Comparison of ENCODE assay signal across 8 cellular contexts in the genomic region with DNA sequence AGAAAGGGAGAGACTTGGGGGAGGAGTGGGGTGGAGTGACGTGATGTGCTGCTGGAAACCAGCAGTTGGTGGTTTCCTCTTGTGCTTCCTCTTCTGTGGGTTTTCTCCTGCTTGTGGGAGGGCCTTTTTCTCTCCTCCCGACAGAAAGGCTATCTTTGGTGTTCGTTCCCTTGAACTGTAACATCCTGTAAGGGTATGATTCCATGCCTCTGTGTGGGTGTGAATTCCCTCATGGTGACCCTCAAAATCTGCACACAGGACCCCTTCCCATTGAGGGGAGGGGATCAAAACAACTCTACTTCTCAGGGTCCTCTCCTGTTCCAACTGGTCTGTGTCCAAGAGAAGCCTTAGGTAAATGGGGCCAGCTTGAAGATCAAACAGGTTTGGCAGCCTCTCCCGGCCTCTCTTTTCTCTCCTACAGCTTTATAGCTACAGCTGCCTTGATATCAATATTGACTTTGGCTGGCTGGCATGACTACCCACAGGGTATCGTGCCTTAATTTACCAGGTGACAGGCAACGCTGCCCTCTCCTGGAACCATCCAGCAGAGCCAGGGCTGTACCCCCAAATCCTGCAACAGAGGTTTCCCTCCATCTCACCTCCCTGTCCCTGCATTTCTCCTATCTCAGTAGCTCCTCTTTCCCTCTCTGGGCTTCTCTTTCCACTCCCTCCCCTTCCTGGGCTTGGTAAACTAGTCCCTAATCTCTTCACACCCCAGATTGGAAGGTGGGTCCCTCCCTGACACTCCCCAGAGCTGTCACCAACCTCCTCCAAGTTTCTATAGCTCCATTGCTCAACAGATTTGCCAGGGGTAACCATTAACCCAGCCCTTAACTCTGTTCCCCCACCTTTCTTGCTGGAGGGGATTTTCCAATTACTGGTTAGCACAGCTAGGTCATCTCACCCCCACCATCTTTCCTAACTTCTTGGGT. TPM values are rescaled to one million over a fixed set of nuclear protein-coding genes. Genes with fewer than 3 reads are reported as not detected.
DNase-seq lines count a peak whose midpoint lies in the region; ATAC-seq, FAIRE-seq and TF ChIP-seq lines count a peak whose summit lies in the region.

No MANE protein-coding gene starts in this region.

- no peaks in the 10 kb centered on the region for H3K9me2 ChIP-seq in Karpas-422 (replicated peaks; ENCODE audit: insufficient read depth, low read length)

- ATAC-seq in SK-N-SH treated with all-trans-retinoic acid at 6 μM for 48 hours (peak; percentile 29), GM21576 (IDR thresholded peaks at IDR 0.05; ENCODE audit: unreplicated experiment) (no peak)

- H3K9ac ChIP-seq in Karpas-422 (ENCODE audit: low read length) (peak overlapping the region; percentile 71), astrocyte (ENCODE audit: low read length) (peak overlapping the region; percentile 50)

- H3K27ac Mint-ChIP-seq in astrocyte (ENCODE audit: unreplicated experiment) = peak overlapping the region; percentile 99

- peak overlapping the region; percentile 99 for H3K4me3 Mint-ChIP-seq in astrocyte (ENCODE audit: unreplicated experiment)

- peak overlapping the region; percentile 57 for H3K4me3 ChIP-seq in Karpas-422 (ENCODE audit: low read length)
- H3K4me3 ChIP-seq in astrocyte (ENCODE audit: insufficient read depth, low read depth, low read length) = peak overlapping the region; percentile 18

- DNase-seq in GM04504 (ENCODE audit: low read depth) (peak; percentile 62), Karpas-422 (peak; percentile 86), astrocyte (ENCODE audit: low read depth) (peak; percentile 78), inferior parietal cortex (ENCODE audit: extremely low spot score) (peak; percentile 45), occipital lobe (lab: John Stamatoyannopoulos, UW) (no peak)
- peak; percentile 30 to 47 for DNase-seq in stimulated activated CD4-positive, alpha-beta T cell treated with anti-CD3 and anti-CD28 coated beads, Interleukin-1b, Interleukin-23, amount 100 ng/mL, for 4 hours (ENCODE audit: low read depth in 2 of 2)

- peaks cover 17% of the 10 kb centered on the region for H3K36me3 Mint-ChIP-seq in astrocyte (ENCODE audit: low read depth, unreplicated experiment)

- H3K9me3 ChIP-seq in Karpas-422 (ENCODE audit: low read length) (no peaks in the 10 kb centered on the region), astrocyte (ENCODE audit: insufficient read depth, low read depth, low read length) (no peaks in the 10 kb centered on the region)

- no peaks in the 10 kb centered on the region for H3K9me3 Mint-ChIP-seq in astrocyte (ENCODE audit: unreplicated experiment)

- H3K27me3 Mint-ChIP-seq in astrocyte (ENCODE audit: low read depth, unreplicated experiment) = no peaks in the 10 kb centered on the region

- H3K36me3 ChIP-seq in Karpas-422 (ENCODE audit: insufficient read depth, low read length) (peaks cover 12% of the 10 kb centered on the region), astrocyte (ENCODE audit: insufficient read depth, low read length) (peaks cover 10% of the 10 kb centered on the region)

- TF ChIP-seq CTCF in astrocyte (IDR thresholded peaks at IDR 0.05; ENCODE audit: insufficient read depth, low read depth, low read length) = no peak

- H3K4me2 ChIP-seq in Karpas-422 (ENCODE audit: low read depth, low read length, poor library complexity, severe bottlenecking) (peak overlapping the region; percentile 75), astrocyte (ENCODE audit: low read length) (peak overlapping the region; percentile 93)

- H3K4me1 ChIP-seq in Karpas-422 (ENCODE audit: low read length) = peaks cover 67% of the 10 kb centered on the region
- peaks cover 38% of the 10 kb centered on the region for H3K4me1 ChIP-seq in astrocyte (ENCODE audit: insufficient read depth, low read length)

- FAIRE-seq in astrocyte (lab: Jason Lieb, UNC) = peak; percentile 9

- peaks cover 34% of the 10 kb centered on the region for H3K4me1 Mint-ChIP-seq in astrocyte (ENCODE audit: low read depth, unreplicated experiment)

- H4K20me1 ChIP-seq in Karpas-422 (ENCODE audit: insufficient read depth, low read depth, low read length) (no peaks in the 10 kb centered on the region), astrocyte (ENCODE audit: insufficient read depth, low read length) (peaks cover 22% of the 10 kb centered on the region)

- H3K27ac ChIP-seq in Karpas-422 (ENCODE audit: low read length) = peak overlapping the region; percentile 90
- peak overlapping the region; percentile 54 for H3K27ac ChIP-seq in astrocyte (ENCODE audit: low read depth, low read length)

- peaks cover 47% of the 10 kb centered on the region for H3K79me2 ChIP-seq in Karpas-422 (ENCODE audit: low read length)
- H3K79me2 ChIP-seq in astrocyte (ENCODE audit: insufficient read depth, low read length) = peaks cover 42% of the 10 kb centered on the region

- H3K27me3 ChIP-seq in Karpas-422 (ENCODE audit: low read length) (no peaks in the 10 kb centered on the region), astrocyte (ENCODE audit: insufficient read depth, low read length) (no peaks in the 10 kb centered on the region)

- H2AFZ ChIP-seq in Karpas-422 (ENCODE audit: low read length) (peak overlapping the region; percentile 19; the same call in 1 of the 2 replicates), astrocyte (ENCODE audit: low read depth, low read length) (peak overlapping the region; percentile 57)

TF ChIP-seq in SK-N-SH treated with all-trans-retinoic acid at 6 μM for 48 hours, 23 proteins besides CTCF, POLR2A, EP300 and RAD21 (continues in another document):
- TF ChIP-seq PATZ1 (CRISPR knock-in tag; IDR thresholded peaks at IDR 0.05; ENCODE audit: borderline replicate concordance) (no peak), ZFP30 (CRISPR knock-in tag; IDR thresholded peaks at IDR 0.05) (no peak), ZNF8 (CRISPR knock-in tag; IDR thresholded peaks at IDR 0.05) (no peak), TOX (CRISPR knock-in tag; IDR thresholded peaks at IDR 0.05; ENCODE audit: borderline replicate concordance) (no peak), ZNF565 (CRISPR knock-in tag; conservative IDR thresholded peaks at IDR 0.05; ENCODE audit: low read depth) (no peak), RARB (CRISPR knock-in tag; IDR thresholded peaks at IDR 0.05) (no peak)
- TF ChIP-seq, protein P1, sequence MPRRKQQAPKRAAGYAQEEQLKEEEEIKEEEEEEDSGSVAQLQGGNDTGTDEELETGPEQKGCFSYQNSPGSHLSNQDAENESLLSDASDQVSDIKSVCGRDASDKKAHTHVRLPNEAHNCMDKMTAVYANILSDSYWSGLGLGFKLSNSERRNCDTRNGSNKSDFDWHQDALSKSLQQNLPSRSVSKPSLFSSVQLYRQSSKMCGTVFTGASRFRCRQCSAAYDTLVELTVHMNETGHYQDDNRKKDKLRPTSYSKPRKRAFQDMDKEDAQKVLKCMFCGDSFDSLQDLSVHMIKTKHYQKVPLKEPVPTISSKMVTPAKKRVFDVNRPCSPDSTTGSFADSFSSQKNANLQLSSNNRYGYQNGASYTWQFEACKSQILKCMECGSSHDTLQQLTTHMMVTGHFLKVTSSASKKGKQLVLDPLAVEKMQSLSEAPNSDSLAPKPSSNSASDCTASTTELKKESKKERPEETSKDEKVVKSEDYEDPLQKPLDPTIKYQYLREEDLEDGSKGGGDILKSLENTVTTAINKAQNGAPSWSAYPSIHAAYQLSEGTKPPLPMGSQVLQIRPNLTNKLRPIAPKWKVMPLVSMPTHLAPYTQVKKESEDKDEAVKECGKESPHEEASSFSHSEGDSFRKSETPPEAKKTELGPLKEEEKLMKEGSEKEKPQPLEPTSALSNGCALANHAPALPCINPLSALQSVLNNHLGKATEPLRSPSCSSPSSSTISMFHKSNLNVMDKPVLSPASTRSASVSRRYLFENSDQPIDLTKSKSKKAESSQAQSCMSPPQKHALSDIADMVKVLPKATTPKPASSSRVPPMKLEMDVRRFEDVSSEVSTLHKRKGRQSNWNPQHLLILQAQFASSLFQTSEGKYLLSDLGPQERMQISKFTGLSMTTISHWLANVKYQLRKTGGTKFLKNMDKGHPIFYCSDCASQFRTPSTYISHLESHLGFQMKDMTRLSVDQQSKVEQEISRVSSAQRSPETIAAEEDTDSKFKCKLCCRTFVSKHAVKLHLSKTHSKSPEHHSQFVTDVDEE (CRISPR knock-in tag; IDR thresholded peaks at IDR 0.05) = no peak

RNA-seq across cellular contexts. Expression of gene MSH5, which starts 1.5 kb away (rescaled TPM):
- 30.5 and 58.4 TPM in 2 replicates for total RNA-seq in Karpas-422 (2014; rRNA removed; shearing (Covaris generic); ENCODE audit: low replicate concordance)
- 5.7 and 6.8 TPM in 2 replicates for total RNA-seq in astrocyte
- 4.2 TPM for total RNA-seq in occipital lobe

RNA-seq across cellular contexts. Expression of gene CLIC1, which starts 2.0 kb away (rescaled TPM):
- total RNA-seq in Karpas-422 (2014; rRNA removed; shearing (Covaris generic); ENCODE audit: low replicate concordance) = 385 and 405 TPM in 2 replicates
- total RNA-seq in astrocyte = 484 and 518 TPM in 2 replicates
- total RNA-seq in occipital lobe = 35.2 TPM

RNA-seq across cellular contexts. Expression of gene DDAH2, which starts 9.2 kb away (rescaled TPM):
- 13.3 and 24.0 TPM in 2 replicates for total RNA-seq in Karpas-422 (2014; rRNA removed; shearing (Covaris generic); ENCODE audit: low replicate concordance)
- total RNA-seq in astrocyte (62.5 and 72.4 TPM in 2 replicates), occipital lobe (117 TPM)

RNA-seq across cellular contexts. Expression of gene MPIG6B, which starts 15.1 kb away (rescaled TPM):
- total RNA-seq in Karpas-422 (2014; rRNA removed; shearing (Covaris generic); ENCODE audit: low replicate concordance) = not detected in 2 replicates
- total RNA-seq in astrocyte (not detected in 2 replicates), occipital lobe (not detected)

RNA-seq across cellular contexts. Expression of gene LY6G6C, which starts 16.8 kb away (rescaled TPM):
- not detected in 2 replicates for total RNA-seq in Karpas-422 (2014; rRNA removed; shearing (Covaris generic); ENCODE audit: low replicate concordance)
- total RNA-seq in astrocyte (0.41 and 0.66 TPM in 2 replicates), occipital lobe (0.31 TPM)

Comparison
In these comparisons a context has a peak if more than half of its experiments do, and no peak if none do; other contexts are left out.
1. RNA of gene CLIC1, which starts 2.0 kb away (total RNA-seq): 484 to 518 TPM in astrocyte and 385 to 405 TPM in Karpas-422; 35.2 TPM in occipital lobe (single experiment); every median in the first group is over 10 times any median in the second.